ENCODE assay signal across 23 cellular contexts in the genomic region with DNA sequence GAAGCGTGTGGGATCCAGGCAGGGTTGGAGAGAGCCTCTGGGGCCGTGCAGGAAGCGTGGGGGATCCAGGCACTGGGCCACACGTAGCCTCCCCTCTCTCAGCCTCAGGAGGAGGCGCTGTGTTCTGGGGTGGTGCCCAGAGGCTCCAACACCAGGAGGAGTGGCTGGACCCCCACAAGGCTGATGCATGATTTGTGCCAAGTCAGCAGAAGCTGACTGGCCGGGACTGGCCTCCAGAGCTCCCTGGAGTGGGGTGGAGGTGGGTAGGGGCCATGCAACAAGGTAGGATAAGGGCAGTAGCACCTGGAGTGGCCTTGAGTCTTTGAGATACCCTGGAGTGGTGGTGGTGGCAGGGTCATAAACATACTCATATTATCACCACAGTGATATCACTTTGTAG.
"Had no signal": no experiment of that assay in that cellular context is flagged by ENCODE, and none has a peak within 500 bp of the region (broad histone marks: within the 10 kb centered on the region; RNA-seq: fewer than 3 reads in every experiment).

No MANE protein-coding gene starts in this region.

- H3K9me3 ChIP-seq: esophagus muscularis mucosa, gastrocnemius medialis, heart right ventricle, left lung, neutrophil, sigmoid colon, suprapubic skin, thyroid gland, uterus had no signal

- H3K4me3 ChIP-seq: esophagus muscularis mucosa, gastrocnemius medialis, heart right ventricle, left lung, lung, sigmoid colon, skin epidermis, suprapubic skin, thyroid gland, uterus had no signal

- H3K27ac ChIP-seq: epithelial cell of prostate, esophagus muscularis mucosa, gastrocnemius medialis, heart right ventricle, left lung, neutrophil, sigmoid colon, skin epidermis, suprapubic skin, thyroid gland, uterus had no signal

- DNase-seq: effector memory CD8-positive, alpha-beta T cell; gastrocnemius medialis; heart right ventricle; hypothalamus; mesenchymal stem cell; naive B cell; posterior cingulate gyrus; sigmoid colon; stimulated activated naive CD8-positive, alpha-beta T cell treated with anti-CD3 and anti-CD28 coated beads, Interleukin-15, Interleukin-2, amounts not matched to agents 100 U/mL and 50 U/mL, for 24 hours; thyroid gland; uterus had no signal

- ATAC-seq: effector memory CD8-positive, alpha-beta T cell; gastrocnemius medialis; heart right ventricle; left lung; stimulated activated naive CD8-positive, alpha-beta T cell treated with anti-CD3 and anti-CD28 coated beads, Interleukin-15, Interleukin-2, amounts not matched to agents 100 U/mL and 50 U/mL, for 24 hours had no signal

- H3K27me3 ChIP-seq: esophagus muscularis mucosa, gastrocnemius medialis, heart right ventricle, left lung, neutrophil, sigmoid colon, suprapubic skin, thyroid gland, uterus had no signal

- H3K4me3 Mint-ChIP-seq: dendritic cell treated with granulocyte-macrophage colony-stimulating factor and Interleukin-4, amounts not matched to agents 40 ng/mL and 50 ng/mL, for 4 days; effector memory CD8-positive, alpha-beta T cell; naive B cell; nephron; type B pancreatic cell had no signal

- H3K27ac Mint-ChIP-seq: dendritic cell treated with granulocyte-macrophage colony-stimulating factor and Interleukin-4, amounts not matched to agents 40 ng/mL and 50 ng/mL, for 4 days; naive B cell; nephron; type B pancreatic cell had no signal

- H3K4me1 ChIP-seq: esophagus muscularis mucosa, gastrocnemius medialis, heart right ventricle, left lung, sigmoid colon, suprapubic skin, thyroid gland, uterus had no signal

- H3K36me3 Mint-ChIP-seq: type B pancreatic cell had no signal

- FAIRE-seq: colon, islet of Langerhans had no signal

- H3K4me1 Mint-ChIP-seq: naive B cell, nephron had no signal

- H3K9me3 Mint-ChIP-seq: dendritic cell treated with granulocyte-macrophage colony-stimulating factor and Interleukin-4, amounts not matched to agents 40 ng/mL and 50 ng/mL, for 4 days; effector memory CD8-positive, alpha-beta T cell; naive B cell; nephron; type B pancreatic cell had no signal

- H3K27me3 Mint-ChIP-seq: dendritic cell treated with granulocyte-macrophage colony-stimulating factor and Interleukin-4, amounts not matched to agents 40 ng/mL and 50 ng/mL, for 4 days; effector memory CD8-positive, alpha-beta T cell; naive B cell; type B pancreatic cell had no signal

- H3K36me3 ChIP-seq: uterus had no signal
